1 cellular context compared by ENCODE assay signal in genomic region chr18:74739926-74740325, GRCh38.
TF ChIP-seq lines count a peak whose summit lies in the region.

No MANE protein-coding gene starts in this region.

TF ChIP-seq in HepG2, 621 proteins besides CTCF, POLR2A, EP300 and RAD21 (continued from another document):
- TF ChIP-seq HOMEZ (CRISPR knock-in tag; IDR thresholded peaks at IDR 0.05; ENCODE audit: low read depth) = peak; percentile 79
- TF ChIP-seq ZNF563 (CRISPR knock-in tag; IDR thresholded peaks at IDR 0.05) = no peak
- no peak for TF ChIP-seq SRY (CRISPR knock-in tag; IDR thresholded peaks at IDR 0.05)
- TF ChIP-seq ZMYM4 (CRISPR knock-in tag; IDR thresholded peaks at IDR 0.05) = peak; percentile 53
- peak; percentile 26; the same call in 1 of the 2 replicates for TF ChIP-seq STAG1 (CRISPR knock-in tag; IDR thresholded peaks at IDR 0.05)
- TF ChIP-seq HMGA1 (CRISPR knock-in tag; conservative IDR thresholded peaks at IDR 0.05) = no peak
- TF ChIP-seq MYNN (CRISPR knock-in tag; IDR thresholded peaks at IDR 0.05; ENCODE audit: low read depth) = no peak
- TF ChIP-seq YY1 (IDR thresholded peaks at IDR 0.05; ENCODE audit: insufficient read depth, insufficient replicate concordance, low read depth, low read length) = no peak
- no peak for TF ChIP-seq ZNF546 (CRISPR knock-in tag; conservative IDR thresholded peaks at IDR 0.05)
- peak; percentile 64 for TF ChIP-seq SALL1 (CRISPR knock-in tag; IDR thresholded peaks at IDR 0.05)
- 0 out of 2 replicates have a peak, but pooled peaks have one; percentile 28 for TF ChIP-seq ZNF816 (CRISPR knock-in tag; IDR thresholded peaks at IDR 0.05; ENCODE audit: borderline replicate concordance)
- peak; percentile 61; the same call in 1 of the 2 replicates for TF ChIP-seq SMC3 (IDR thresholded peaks at IDR 0.05; ENCODE audit: low read length)
- TF ChIP-seq TEAD3 (CRISPR knock-in tag; optimal IDR thresholded peaks at IDR 0.05; ENCODE audit: borderline replicate concordance) = peak; percentile 77
- TF ChIP-seq POGZ (CRISPR knock-in tag; IDR thresholded peaks at IDR 0.05) = peak; percentile 40; the same call in 1 of the 2 replicates
- no peak for TF ChIP-seq IKZF4 (CRISPR knock-in tag; IDR thresholded peaks at IDR 0.05; ENCODE audit: borderline replicate concordance, low read depth, not compliant biosample characterization)
- TF ChIP-seq MIXL1 (CRISPR knock-in tag; IDR thresholded peaks at IDR 0.05) = peak; percentile 16; the same call in 1 of the 2 replicates
